In genomic region chr10:61835069-61835908, GRCh38 we compare ENCODE assay signal across 9 cellular contexts.
A peak's percentile ranks its signal among the peaks of the same experiment; 100 is the strongest.
DNase-seq lines count a peak whose midpoint lies in the region; ATAC-seq, FAIRE-seq and TF ChIP-seq lines count a peak whose summit lies in the region.
"Had no signal": no experiment of that assay in that cellular context is flagged by ENCODE, and none has a peak within 500 bp of the region (broad histone marks: within the 10 kb centered on the region; RNA-seq: fewer than 3 reads in every experiment).

No MANE protein-coding gene starts in this region.

- intact Hi-C loops in K562 (cut with micrococcal nuclease): loop anchor here (1.0 to 10.0 kb wide), 9 partner anchors 67 to 1010 kb away; partner anchors contain the start of gene ARID5B

- H4K20me1 ChIP-seq in K562 (replicated peaks; ENCODE audit: control insufficient read depth, insufficient read depth, low read length): no peaks in the 10 kb centered on the region

- peak overlapping the region; percentile 91 for H2AFZ ChIP-seq in K562 (ENCODE audit: low read depth, low read length)

- no peaks in the 10 kb centered on the region for H3K36me3 Mint-ChIP-seq in activated naive CD8-positive, alpha-beta T cell treated with anti-CD3 and anti-CD28 coated beads, Interleukin-2, amount 50 U/mL, for 24 hours (ENCODE audit: low read depth)
- H3K36me3 Mint-ChIP-seq: naive thymus-derived CD4-positive, alpha-beta T cell had no signal

- H3K9me3 ChIP-seq in AG04450 (ENCODE audit: control insufficient read depth, insufficient read depth, low read length) (peaks cover 3% of the 10 kb centered on the region; the same call in 1 of the 2 replicates), K562 (replicated peaks; ENCODE audit: control insufficient read depth, insufficient read depth, low read depth, low read length) (peaks cover 7% of the 10 kb centered on the region), liver (ENCODE audit: control insufficient read depth in 4 of 4, low read length in 3 of 4) (peaks cover 0 to 3% (median 0%) of the 10 kb centered on the region in 4 donors)

- no peak overlapping the region for H3K27ac Mint-ChIP-seq in activated naive CD8-positive, alpha-beta T cell treated with anti-CD3 and anti-CD28 coated beads, Interleukin-2, amount 50 U/mL, for 24 hours

- no peaks in the 10 kb centered on the region for H3K27me3 Mint-ChIP-seq in activated naive CD8-positive, alpha-beta T cell treated with anti-CD3 and anti-CD28 coated beads, Interleukin-2, amount 50 U/mL, for 24 hours

- 16% methylated on average over 8 of the region's 8 CpGs for WGBS in K562 (ENCODE audit: insufficient coverage, low coverage, missing lambda C conversion rate)
- 68% methylated on average over 8 of the region's 8 CpGs for WGBS in liver

- H3K36me3 ChIP-seq in K562 (ENCODE audit: control insufficient read depth, insufficient read depth, low read length) (no peaks in the 10 kb centered on the region; the same call in 2 of the 3 replicates), liver (ENCODE audit: control insufficient read depth in 4 of 4, insufficient read depth in 3 of 4, low read depth in 1 of 4, low read length in 3 of 4) (no peaks in the 10 kb centered on the region)

- peaks cover 22% of the 10 kb centered on the region for H3K4me1 Mint-ChIP-seq in activated naive CD8-positive, alpha-beta T cell treated with anti-CD3 and anti-CD28 coated beads, Interleukin-2, amount 50 U/mL, for 24 hours

- in situ Hi-C loops in K562 (cut with MboI): no loop called here

- BruUV-seq in K562 (replicated peaks; lab: Mats Ljungman, UMichigan): no TSS peak

- POLR2A ChIA-PET in AG04450 (lab: Yijun Ruan, JAX): no interaction called here
- POLR2A ChIA-PET in K562 (lab: Yijun Ruan, JAX): interaction anchor here (0.9 kb wide), 2 partner anchors 84 to 146 kb away, joined by 3 to 4 read pairs; no protein-coding TSS in a partner anchor

- DNase-seq in AG04450 (ENCODE audit: low read depth, low spot score) (peak; percentile 38), GM12865 (ENCODE audit: low read depth) (peak; percentile 59), Kasumi-1 (lab: John Stamatoyannopoulos, UW) (peak; percentile 43 to 50), K562 (ENCODE audit: extremely low read depth in 1 of 4, low spot score in 3 of 4) (peak; percentile 56 to 89 (median 66)), mesenteric fat pad (ENCODE audit: low spot score) (no peak), NCI-H2107 treated with DMSO at 0.1 percent for 48 hours (lab: John Stamatoyannopoulos, UW; ENCODE audit: unreplicated experiment) (no peak)
- no peak for DNase-seq in activated naive CD8-positive, alpha-beta T cell treated with anti-CD3 and anti-CD28 coated beads, Interleukin-2, amount 50 U/mL, for 24 hours

- TF ChIP-seq EP300 in K562 (IDR thresholded peaks at IDR 0.05; ENCODE audit: low read length): no peak

- peak; percentile 59 for TF ChIP-seq CTCF in AG04450 (IDR thresholded peaks at IDR 0.05; ENCODE audit: low read depth, low read length)
- peak; percentile 46 for TF ChIP-seq CTCF in GM12865 (IDR thresholded peaks at IDR 0.05; ENCODE audit: insufficient read depth, low read depth, low read length, missing control alignments)
- peak; percentile 75 to 86 (median 76) for TF ChIP-seq CTCF in K562 (IDR thresholded peaks at IDR 0.05 in 2 of 3, conservative IDR thresholded peaks at IDR 0.05 in 1 of 3; ENCODE audit: insufficient read depth in 2 of 3, low read depth in 1 of 3, low read length in 3 of 3)
- TF ChIP-seq CTCF in liver (IDR thresholded peaks at IDR 0.05; ENCODE audit: low read depth, low read length, missing input control): peak; percentile 28

- TF ChIP-seq RAD21 in K562 (CRISPR knock-in tag; conservative IDR thresholded peaks at IDR 0.05 in 1 of 2, IDR thresholded peaks at IDR 0.05 in 1 of 2): peak; percentile 95 to 99
- peak; percentile 66 to 73 for TF ChIP-seq RAD21 in liver (IDR thresholded peaks at IDR 0.05)

- CTCF ChIA-PET in AG04450 (lab: Charles Lee) (interaction anchor here (0.7 to 2.3 kb wide), 6 partner anchors 26 to 228 kb away, joined by 3 to 10 read pairs (median 4); no protein-coding TSS in a partner anchor), K562 (lab: Yijun Ruan, JAX; ENCODE audit: low intra/inter-chr PET ratio) (interaction anchor here (2.0 to 2.9 kb wide), 2 partner anchors 82 to 84 kb away, joined by 8 to 23 read pairs; no protein-coding TSS in a partner anchor)

- ATAC-seq in K562: peak; percentile 82
- no peak for ATAC-seq in activated naive CD8-positive, alpha-beta T cell treated with anti-CD3 and anti-CD28 coated beads, Interleukin-2, amount 50 U/mL, for 24 hours
- ATAC-seq: naive thymus-derived CD4-positive, alpha-beta T cell had no signal

- H3K79me2 ChIP-seq in K562 (ENCODE audit: control insufficient read depth, insufficient read depth, low read length): no peaks in the 10 kb centered on the region

- FAIRE-seq in K562 (lab: Jason Lieb, UNC): peak; percentile 83

- no peaks in the 10 kb centered on the region for H3K9me1 ChIP-seq in K562 (ENCODE audit: control insufficient read depth, insufficient read depth, low read length)

- no peak overlapping the region for H3K4me3 ChIP-seq in AG04450 (ENCODE audit: low read depth, low read length)
- no peak overlapping the region for H3K4me3 ChIP-seq in GM12865 (ENCODE audit: low read depth, low read length)
- H3K4me3 ChIP-seq in K562: no peak overlapping the region
- H3K4me3 ChIP-seq in liver (ENCODE audit: low read depth in 1 of 3, low read length in 3 of 3): no peak overlapping the region

- H3K9me3 Mint-ChIP-seq in activated naive CD8-positive, alpha-beta T cell treated with anti-CD3 and anti-CD28 coated beads, Interleukin-2, amount 50 U/mL, for 24 hours: no peaks in the 10 kb centered on the region

- no peak overlapping the region for H3K4me3 Mint-ChIP-seq in activated naive CD8-positive, alpha-beta T cell treated with anti-CD3 and anti-CD28 coated beads, Interleukin-2, amount 50 U/mL, for 24 hours
- H3K4me3 Mint-ChIP-seq: naive thymus-derived CD4-positive, alpha-beta T cell had no signal

- peaks cover 8 to 29% of the 10 kb centered on the region in 2 experiments; a peak in 4 of 5 replicates for H3K4me1 ChIP-seq in K562 (replicated peaks in 1 of 2; ENCODE audit: control insufficient read depth in 2 of 2, insufficient read depth in 2 of 2, low read length in 2 of 2)
- peaks cover 0 to 5% (median 0%) of the 10 kb centered on the region in 4 donors for H3K4me1 ChIP-seq in liver (ENCODE audit: control insufficient read depth in 4 of 4, insufficient read depth in 4 of 4, low read length in 3 of 4)

- no peak overlapping the region for H3K4me2 ChIP-seq in K562 (ENCODE audit: insufficient read depth, low read length)

- no peak overlapping the region for H3K27ac ChIP-seq in AG04450 (ENCODE audit: low read depth, low read length)
- H3K27ac ChIP-seq in K562 (ENCODE audit: extremely low read depth, low read depth, low read length): no peak overlapping the region; the same call in 2 of the 3 replicates
- peak overlapping the region in 1 of 2 donors; percentile 7 for H3K27ac ChIP-seq in liver (ENCODE audit: low read depth in 1 of 2, low read length in 2 of 2)

- H3K9ac ChIP-seq in K562 (ENCODE audit: insufficient read depth in 1 of 2, low read depth in 2 of 2, low read length in 2 of 2) (no peak overlapping the region), liver (ENCODE audit: low read depth in 1 of 2, low read length in 2 of 2) (no peak overlapping the region)

- no peak for TF ChIP-seq POLR2A in K562 (conservative IDR thresholded peaks at IDR 0.05)

- H3K27me3 ChIP-seq in AG04450 (ENCODE audit: control insufficient read depth, insufficient read depth, low read length) (no peaks in the 10 kb centered on the region), K562 (ENCODE audit: control insufficient read depth in 2 of 2, insufficient read depth in 2 of 2, low read length in 2 of 2) (no peaks in the 10 kb centered on the region), liver (ENCODE audit: control insufficient read depth in 4 of 4, insufficient read depth in 4 of 4, low read length in 3 of 4) (no peaks in the 10 kb centered on the region)

TF ChIP-seq in K562, 482 proteins besides CTCF, POLR2A, EP300 and RAD21 (continues in another document):
- no peak for TF ChIP-seq THAP7 (CRISPR knock-in tag; IDR thresholded peaks at IDR 0.05)
- TF ChIP-seq CC2D1A (IDR thresholded peaks at IDR 0.05): peak; percentile 91
- no peak for TF ChIP-seq YY1 (IDR thresholded peaks at IDR 0.05; ENCODE audit: borderline replicate concordance in 1 of 3, control insufficient read depth in 1 of 3, extremely low read depth in 1 of 3, insufficient read depth in 3 of 3, insufficient read length in 1 of 3, insufficient replicate concordance in 2 of 3, low read depth in 1 of 3, low read length in 2 of 3)
- no peak for TF ChIP-seq HSF4 (CRISPR knock-in tag; IDR thresholded peaks at IDR 0.05; ENCODE audit: borderline replicate concordance)
- no peak for TF ChIP-seq ZNF311 (CRISPR knock-in tag; IDR thresholded peaks at IDR 0.05)
- no peak for TF ChIP-seq MCM2 (IDR thresholded peaks at IDR 0.05; ENCODE audit: low read depth)

TF ChIP-seq in liver, 16 proteins besides CTCF, POLR2A, EP300 and RAD21:
- TF ChIP-seq, protein P1, sequence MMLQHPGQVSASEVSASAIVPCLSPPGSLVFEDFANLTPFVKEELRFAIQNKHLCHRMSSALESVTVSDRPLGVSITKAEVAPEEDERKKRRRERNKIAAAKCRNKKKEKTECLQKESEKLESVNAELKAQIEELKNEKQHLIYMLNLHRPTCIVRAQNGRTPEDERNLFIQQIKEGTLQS (IDR thresholded peaks at IDR 0.05): no peak
TF ChIP-seq in liver: peak in this region for 0.

Comparison
In these comparisons a context has a peak if more than half of its experiments do, and no peak if none do; other contexts are left out.
1. DNase-seq: peak in AG04450 (single experiment), GM12865 (single experiment), Kasumi-1 (2 of 2) and K562 (4 of 4); none in mesenteric fat pad (single experiment), NCI-H2107 treated with DMSO at 0.1 percent for 48 hours (single experiment) and activated naive CD8-positive, alpha-beta T cell treated with anti-CD3 and anti-CD28 coated beads, Interleukin-2, amount 50 U/mL, for 24 hours (single experiment).
2. Peak in every context shown above with its lines, with median percentiles within 50 percentile points of each other: CTCF ChIP-seq.